27 cellular contexts compared by ENCODE assay signal in the genomic region with DNA sequence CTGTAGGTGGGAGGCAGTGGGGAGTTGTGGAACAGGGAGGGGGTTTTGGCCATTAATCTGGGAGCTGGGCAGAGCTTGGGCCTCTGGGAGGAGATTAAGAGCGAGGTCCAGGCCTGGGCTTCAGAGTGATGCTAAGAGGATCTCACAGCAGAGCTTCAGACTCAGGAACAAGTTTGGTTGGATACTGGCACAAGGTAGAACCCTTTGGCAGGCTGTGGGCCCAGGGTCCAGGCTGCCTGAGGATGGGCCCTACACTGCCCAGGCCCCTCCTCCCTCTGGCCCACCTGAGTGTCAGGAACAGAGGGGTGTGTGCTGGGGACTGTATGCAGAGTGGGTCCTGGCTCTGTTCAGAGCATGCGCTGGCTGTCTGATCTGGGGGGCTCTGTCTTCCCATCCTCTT.
"Had no signal": no experiment of that assay in that cellular context is flagged by ENCODE, and none has a peak within 500 bp of the region (broad histone marks: within the 10 kb centered on the region; RNA-seq: fewer than 3 reads in every experiment).

No MANE protein-coding gene starts in this region.

- H3K27ac Mint-ChIP-seq: activated CD4-positive, alpha-beta T cell treated with anti-CD3 and anti-CD28 coated beads, Interleukin-2, amount 10 ng/mL, durations not matched to agents 7 days and 5 days; activated CD8-positive, alpha-beta T cell treated with anti-CD3 and anti-CD28 coated beads, Interleukin-2, amount 10 ng/mL, durations not matched to agents 7 days and 5 days; activated naive CD4-positive, alpha-beta T cell treated with anti-CD3 and anti-CD28 coated beads, Interleukin-2, amount 50 U/mL, for 24 hours; activated naive CD8-positive, alpha-beta T cell treated with anti-CD3 and anti-CD28 coated beads, Interleukin-2, amount 10 ng/mL, durations not matched to agents 7 days and 5 days; activated T-cell treated with anti-CD3 and anti-CD28 coated beads, Interleukin-2, amount 50 U/mL, for 24 hours; activated T-helper 2 cell treated with anti-CD3 and anti-CD28 coated beads, Interferon-gamma antibody, Interleukin-2, Interleukin-4, amounts not matched to agents 10 μg/mL and 5 μg/mL and 100 μg/mL, durations not matched to agents 14 hours and 24 hours and 36 hours; T-helper 1 cell treated with Interleukin-12 subunit alpha and Interleukin-12 subunit beta and Interleukin-4 antibody, amounts not matched to agents 30 μg/mL and 1 μg/mL, for 36 hours; T-helper 2 cell treated with Interferon-gamma antibody and Interleukin-4, amounts not matched to agents 5 μg/mL and 100 μg/mL, for 36 hours had no signal

- H3K27me3 ChIP-seq: ascending aorta, cardiac muscle cell, SJSA1 had no signal

- H3K36me3 ChIP-seq: ascending aorta, cardiac muscle cell, SJSA1 had no signal

- H3K27me3 Mint-ChIP-seq: activated CD4-positive, alpha-beta T cell treated with anti-CD3 and anti-CD28 coated beads, Interleukin-2, amount 10 ng/mL, durations not matched to agents 7 days and 5 days; activated T-cell treated with anti-CD3 and anti-CD28 coated beads, Interleukin-2, amount 50 U/mL, for 24 hours had no signal

- H3K27ac ChIP-seq: ascending aorta, cardiac muscle cell, SJSA1 had no signal

- H3K4me1 ChIP-seq: ascending aorta had no signal

- H3K9me3 ChIP-seq: ascending aorta, SJSA1, SK-N-SH had no signal

- DNase-seq: activated CD4-positive, alpha-beta T cell treated with anti-CD3 and anti-CD28 coated beads, Interleukin-2, amount 10 ng/mL, durations not matched to agents 7 days and 5 days; activated CD4-positive, alpha-beta T cell treated with anti-CD3 and anti-CD28 coated beads, Interleukin-2, amount 50 U/mL, for 48 hours; activated CD8-positive, alpha-beta T cell treated with anti-CD3 and anti-CD28 coated beads, Interleukin-2, amount 10 ng/mL, durations not matched to agents 7 days and 5 days; activated gamma-delta T cell; activated naive CD4-positive, alpha-beta T cell treated with Interleukin-2 at 50 U/mL for 16 hours; activated naive CD8-positive, alpha-beta T cell treated with anti-CD3 and anti-CD28 coated beads, Interleukin-2, amount 10 ng/mL, durations not matched to agents 7 days and 5 days; activated T-cell treated with anti-CD3 and anti-CD28 coated beads, Interleukin-2, amount 50 U/mL, for 24 hours; amygdala; KG1; MM.1S; MV-4-11; NCI-H1092; NCI-H1436 treated with DMSO at 0.1 percent for 48 hours; NCI-H1694 treated with DMSO at 0.1 percent for 48 hours; NCI-H2029; NCI-H345; NCI-H524 treated with DMSO at 0.1 percent for 48 hours; SHP77; SK-N-SH had no signal

- H3K4me1 Mint-ChIP-seq: activated CD4-positive, alpha-beta T cell treated with anti-CD3 and anti-CD28 coated beads, Interleukin-2, amount 10 ng/mL, durations not matched to agents 7 days and 5 days; activated naive CD4-positive, alpha-beta T cell treated with anti-CD3 and anti-CD28 coated beads, Interleukin-2, amount 50 U/mL, for 24 hours; activated naive CD8-positive, alpha-beta T cell treated with anti-CD3 and anti-CD28 coated beads, Interleukin-2, amount 10 ng/mL, durations not matched to agents 7 days and 5 days had no signal

- H3K4me3 ChIP-seq: ascending aorta, cardiac muscle cell, SJSA1 had no signal

- ATAC-seq: activated CD8-positive, alpha-beta T cell treated with anti-CD3 and anti-CD28 coated beads, Interleukin-2, amount 10 ng/mL, durations not matched to agents 7 days and 5 days; Panc1 had no signal

- H3K36me3 Mint-ChIP-seq: activated naive CD4-positive, alpha-beta T cell treated with anti-CD3 and anti-CD28 coated beads, Interleukin-2, amount 50 U/mL, for 24 hours; activated naive CD8-positive, alpha-beta T cell treated with anti-CD3 and anti-CD28 coated beads, Interleukin-2, amount 10 ng/mL, durations not matched to agents 7 days and 5 days had no signal

- H3K4me3 Mint-ChIP-seq: activated CD4-positive, alpha-beta T cell treated with anti-CD3 and anti-CD28 coated beads, Interleukin-2, amount 10 ng/mL, durations not matched to agents 7 days and 5 days; activated CD8-positive, alpha-beta T cell treated with anti-CD3 and anti-CD28 coated beads, Interleukin-2, amount 10 ng/mL, durations not matched to agents 7 days and 5 days; activated naive CD4-positive, alpha-beta T cell treated with anti-CD3 and anti-CD28 coated beads, Interleukin-2, amount 50 U/mL, for 24 hours; activated naive CD8-positive, alpha-beta T cell treated with anti-CD3 and anti-CD28 coated beads, Interleukin-2, amount 10 ng/mL, durations not matched to agents 7 days and 5 days; activated T-cell treated with anti-CD3 and anti-CD28 coated beads, Interleukin-2, amount 50 U/mL, for 24 hours; T-helper 1 cell treated with Interleukin-12 subunit alpha and Interleukin-12 subunit beta and Interleukin-4 antibody, amounts not matched to agents 30 μg/mL and 1 μg/mL, for 36 hours; T-helper 2 cell treated with Interferon-gamma antibody and Interleukin-4, amounts not matched to agents 5 μg/mL and 100 μg/mL, for 36 hours had no signal

- H3K9me3 Mint-ChIP-seq: activated CD4-positive, alpha-beta T cell treated with anti-CD3 and anti-CD28 coated beads, Interleukin-2, amount 10 ng/mL, durations not matched to agents 7 days and 5 days; activated naive CD4-positive, alpha-beta T cell treated with anti-CD3 and anti-CD28 coated beads, Interleukin-2, amount 50 U/mL, for 24 hours; activated naive CD8-positive, alpha-beta T cell treated with anti-CD3 and anti-CD28 coated beads, Interleukin-2, amount 10 ng/mL, durations not matched to agents 7 days and 5 days; activated T-cell treated with anti-CD3 and anti-CD28 coated beads, Interleukin-2, amount 50 U/mL, for 24 hours; activated T-helper 2 cell treated with anti-CD3 and anti-CD28 coated beads, Interferon-gamma antibody, Interleukin-2, Interleukin-4, amounts not matched to agents 10 μg/mL and 5 μg/mL and 100 μg/mL, durations not matched to agents 14 hours and 24 hours and 36 hours; T-helper 1 cell treated with Interleukin-12 subunit alpha and Interleukin-12 subunit beta and Interleukin-4 antibody, amounts not matched to agents 30 μg/mL and 1 μg/mL, for 36 hours; T-helper 2 cell treated with Interferon-gamma antibody and Interleukin-4, amounts not matched to agents 5 μg/mL and 100 μg/mL, for 36 hours had no signal
